ENCODE assay signal across 8 cellular contexts in genomic region chr13:19344585-19345120, GRCh38.
DNase-seq lines count a peak whose midpoint lies in the region; ATAC-seq, FAIRE-seq and TF ChIP-seq lines count a peak whose summit lies in the region.
"Not testable (repeated sequence)": the region's sequence is repeated elsewhere in the genome, so short reads cannot be mapped to it uniquely, and the experiment has no call there.

No MANE protein-coding gene starts in this region.

- H3K79me2 ChIP-seq in SK-N-SH (ENCODE audit: insufficient read depth); HepG2 (ENCODE audit: insufficient read depth, low read length): not testable (repeated sequence)

- CTCF ChIA-PET in SK-N-SH (lab: Yijun Ruan, JAX); HepG2 (lab: Yijun Ruan, JAX; ENCODE audit: low intra/inter-chr PET ratio, low total read pairs): not testable (repeated sequence)

- not testable (repeated sequence) for H2AFZ ChIP-seq in SK-N-SH (ENCODE audit: low read depth); HepG2 (ENCODE audit: low read length)

- not testable (repeated sequence) for H3K27me3 ChIP-seq in GM06990 (replicated peaks; ENCODE audit: control insufficient read depth, insufficient read depth, low read length); adipocyte (replicated peaks; ENCODE audit: control insufficient read depth, insufficient read depth, low read length); HepG2 (ENCODE audit: control insufficient read depth in 1 of 2, insufficient read depth in 2 of 2, low read length in 2 of 2)
- peaks cover 14% of the 10 kb centered on the region; the same call in 1 of the 2 replicates for H3K27me3 ChIP-seq in SK-N-SH (ENCODE audit: insufficient read depth)
- H3K27me3 ChIP-seq in suprapubic skin = peaks cover 12% of the 10 kb centered on the region

- FAIRE-seq in GM19239 (lab: Jason Lieb, UNC) = peak; percentile 70
- not testable (repeated sequence) for FAIRE-seq in HepG2 (lab: Jason Lieb, UNC)

- H3F3A ChIP-seq in SK-N-SH (replicated peaks; ENCODE audit: insufficient read depth) = not testable (repeated sequence)

- ATAC-seq in HG02571 (IDR thresholded peaks at IDR 0.05; ENCODE audit: unreplicated experiment) (peak; percentile 67), HG03354 (IDR thresholded peaks at IDR 0.05; ENCODE audit: poor library complexity, severe bottlenecking, unreplicated experiment) (peak; percentile 75), HepG2 (peak; percentile 61)

- TF ChIP-seq CTCF in GM06990 (IDR thresholded peaks at IDR 0.05; ENCODE audit: insufficient read depth, low read length, poor library complexity, severe bottlenecking); SK-N-SH (IDR thresholded peaks at IDR 0.05); HepG2 (CRISPR knock-in tag; IDR thresholded peaks at IDR 0.05); suprapubic skin (IDR thresholded peaks at IDR 0.05): not testable (repeated sequence)

- TF ChIP-seq EP300 in SK-N-SH (IDR thresholded peaks at IDR 0.05; ENCODE audit: borderline replicate concordance in 1 of 2, low read depth in 1 of 2, low read length in 1 of 2); HepG2 (IDR thresholded peaks at IDR 0.05; ENCODE audit: low read depth in 2 of 2, low read length in 2 of 2); HepG2 (CRISPR knock-in tag; IDR thresholded peaks at IDR 0.05; ENCODE audit: borderline replicate concordance); suprapubic skin (IDR thresholded peaks at IDR 0.05): not testable (repeated sequence)

- POLR2A ChIA-PET in SK-N-SH (lab: Yijun Ruan, JAX); HepG2 (lab: Yijun Ruan, JAX): not testable (repeated sequence)

- H3K9me3 ChIP-seq in SK-N-SH; adipocyte (ENCODE audit: control insufficient read depth, low read length); HepG2 (ENCODE audit: low read length); suprapubic skin: not testable (repeated sequence)

- peak overlapping the region; percentile 50; the same call in 1 of the 2 replicates for H3K4me2 ChIP-seq in SK-N-SH
- peak overlapping the region; percentile 45 for H3K4me2 ChIP-seq in HepG2 (ENCODE audit: low read depth, low read length)

- peak overlapping the region; percentile 2; the same call in 1 of the 2 replicates for H3K4me3 ChIP-seq in GM06990 (replicated peaks; ENCODE audit: low read depth, low read length)
- H3K4me3 ChIP-seq in SK-N-SH (ENCODE audit: low read depth in 2 of 2, low read length in 1 of 2) = peak overlapping the region in 1 of 2 experiments; percentile 24; a peak in 2 of 4 replicates
- H3K4me3 ChIP-seq in adipocyte (ENCODE audit: low read length) = peak overlapping the region; percentile 27
- H3K4me3 ChIP-seq in HepG2 (replicated peaks in 1 of 3; ENCODE audit: insufficient read depth in 1 of 3, low read depth in 2 of 3, low read length in 3 of 3) = peak overlapping the region in 1 of 3 experiments; percentile 40; a peak in 2 of 6 replicates
- H3K4me3 ChIP-seq in suprapubic skin = peak overlapping the region; percentile 36

- BruUV-seq in HepG2 (replicated peaks; lab: Mats Ljungman, UMichigan) = not testable (repeated sequence)

- intact Hi-C loops in HepG2 (cut with micrococcal nuclease; ENCODE audit: unreplicated experiment) = not testable (repeated sequence)

- WGBS in SK-N-SH (ENCODE audit: low lambda C conversion rate) = 7% methylated on average over 18 of the region's 50 CpGs
- WGBS in HepG2 (ENCODE audit: low lambda C conversion rate) = 39% methylated on average over 12 of the region's 50 CpGs
- WGBS in suprapubic skin = 9% methylated on average over 20 of the region's 50 CpGs

- H4K20me1 ChIP-seq in SK-N-SH (ENCODE audit: insufficient read depth); HepG2 (ENCODE audit: insufficient read depth, low read length): not testable (repeated sequence)

- H3K9ac ChIP-seq in SK-N-SH; adipocyte (ENCODE audit: low read length); HepG2 (ENCODE audit: insufficient read depth, low read depth, low read length): not testable (repeated sequence)

- H3K36me3 ChIP-seq in GM06990 (ENCODE audit: control insufficient read depth, insufficient read depth, low read length); SK-N-SH (replicated peaks in 1 of 2; ENCODE audit: control insufficient read depth in 1 of 2, insufficient read depth in 2 of 2, low read length in 1 of 2); adipocyte (ENCODE audit: control insufficient read depth, insufficient read depth, low read length, severe bottlenecking); HepG2 (replicated peaks in 1 of 2; ENCODE audit: control insufficient read depth in 1 of 2, insufficient read depth in 2 of 2, low read length in 2 of 2); suprapubic skin: not testable (repeated sequence)

- not testable (repeated sequence) for H3K9me2 ChIP-seq in SK-N-SH

- in situ Hi-C loops in HepG2 (cut with HindIII; ENCODE audit: extremely low pct_ligation_motif_present, low pct_unique_long_range_greater_than_20kb) = not testable (repeated sequence)

- H3K4me1 ChIP-seq in SK-N-SH (ENCODE audit: control insufficient read depth in 1 of 2, insufficient read depth in 2 of 2, low read depth in 1 of 2, low read length in 1 of 2); adipocyte (ENCODE audit: control insufficient read depth, insufficient read depth, low read length); HepG2 (ENCODE audit: insufficient read depth, low read length); suprapubic skin: not testable (repeated sequence)

- DNase-seq in GM06990 (ENCODE audit: extremely low read depth, insufficient read length); GM19239 (ENCODE audit: insufficient read length, low spot score); adipocyte (ENCODE audit: low read depth); HepG2 (ENCODE audit: low spot score); suprapubic skin (ENCODE audit: low spot score in 2 of 2): not testable (repeated sequence)
- DNase-seq in SK-N-SH = peak; percentile 10

- not testable (repeated sequence) for TF ChIP-seq RAD21 in SK-N-SH (IDR thresholded peaks at IDR 0.05; ENCODE audit: low read length); HepG2 (CRISPR knock-in tag; IDR thresholded peaks at IDR 0.05)

- not testable (repeated sequence) for TF ChIP-seq POLR2A in HepG2 (IDR thresholded peaks at IDR 0.05; ENCODE audit: insufficient read depth in 1 of 2, low read depth in 2 of 2, low read length in 2 of 2); suprapubic skin (IDR thresholded peaks at IDR 0.05)

- H3K27ac ChIP-seq in SK-N-SH (ENCODE audit: low read depth in 2 of 2, low read length in 1 of 2); HepG2 (ENCODE audit: extremely low read length, insufficient read depth, low read length); suprapubic skin: not testable (repeated sequence)
